ENCODE assay signal across 1 cellular context in the genomic region with DNA sequence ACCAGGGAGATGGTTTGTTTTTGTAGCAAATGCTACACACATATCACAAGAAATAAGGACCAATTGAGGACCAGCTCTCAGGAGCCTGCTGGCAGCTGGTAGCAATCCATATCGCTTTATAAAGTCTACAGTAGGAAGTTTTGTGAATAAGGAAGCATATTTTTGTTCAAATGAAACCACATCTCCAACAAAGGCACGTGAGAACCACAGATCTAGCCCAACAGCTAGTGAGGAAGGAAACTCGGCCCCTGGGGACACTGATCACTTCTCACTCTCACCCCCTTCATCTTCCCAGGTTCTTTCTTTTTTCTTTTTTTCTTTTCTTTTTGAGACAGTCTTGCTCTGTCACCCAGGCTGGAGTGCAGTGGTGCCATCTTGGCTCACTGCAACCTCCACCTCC. TPM values are rescaled to one million over a fixed set of nuclear protein-coding genes. Genes with fewer than 3 reads are reported as not detected.
"Had no signal": no experiment of that assay in that cellular context is flagged by ENCODE, and none has a peak within 500 bp of the region (broad histone marks: within the 10 kb centered on the region; RNA-seq: fewer than 3 reads in every experiment).

No MANE protein-coding gene starts in this region.

RNA-seq across cellular contexts. Expression of a gene that starts 42.1 kb away (rescaled TPM):
- total RNA-seq: chondrocyte had no signal
